ENCODE assay signal across 1 cellular context in genomic region chr16:10183606-10183959, GRCh38.
TF ChIP-seq lines count a peak whose summit lies in the region.

No MANE protein-coding gene starts in this region.

TF ChIP-seq in WTC11, 78 proteins besides CTCF, POLR2A, EP300 and RAD21 (continued from another document):
- TF ChIP-seq CREM (CRISPR knock-in tag; IDR thresholded peaks at IDR 0.05) (no peak), ZNF317 (CRISPR knock-in tag; IDR thresholded peaks at IDR 0.05; ENCODE audit: borderline replicate concordance, low read depth) (no peak), FOXK1 (CRISPR knock-in tag; IDR thresholded peaks at IDR 0.05) (no peak), MXD4 (CRISPR knock-in tag; IDR thresholded peaks at IDR 0.05; ENCODE audit: borderline replicate concordance) (no peak), ZSCAN18 (CRISPR knock-in tag; IDR thresholded peaks at IDR 0.05) (no peak), PRDM15 (CRISPR knock-in tag; IDR thresholded peaks at IDR 0.05) (no peak)
